In genomic region chr17:68533887-68534700, GRCh38 we compare ENCODE assay signal across 10 cellular contexts. TPM values are rescaled to one million over a fixed set of nuclear protein-coding genes. Genes with fewer than 3 reads are reported as not detected.
A peak's percentile ranks its signal among the peaks of the same experiment; 100 is the strongest.
DNase-seq lines count a peak whose midpoint lies in the region; FAIRE-seq and TF ChIP-seq lines count a peak whose summit lies in the region.
"Had no signal": no experiment of that assay in that cellular context is flagged by ENCODE, and none has a peak within 500 bp of the region (broad histone marks: within the 10 kb centered on the region; RNA-seq: fewer than 3 reads in every experiment).

No MANE protein-coding gene starts in this region.

- H3K27me3 ChIP-seq in dorsolateral prefrontal cortex (no peaks in the 10 kb centered on the region), osteoblast (ENCODE audit: insufficient read depth, low read length) (no peaks in the 10 kb centered on the region)

- TF ChIP-seq CTCF in dorsolateral prefrontal cortex (IDR thresholded peaks at IDR 0.05 in 54 of 56, conservative IDR thresholded peaks at IDR 0.05 in 2 of 56; ENCODE audit: low read depth in 1 of 56, partially characterized antibody in 56 of 56) (peak in 55 of 56 donors; percentile 28 to 69 (median 51)), osteoblast (IDR thresholded peaks at IDR 0.05; ENCODE audit: extremely low read depth, low read depth, low read length) (peak; percentile 66)

- peaks cover 20% of the 10 kb centered on the region for H3K4me1 ChIP-seq in osteoblast (ENCODE audit: insufficient read depth, low read length)

- H3K4me2 ChIP-seq in osteoblast (ENCODE audit: insufficient read depth, low read length): no peak overlapping the region

- no peak overlapping the region for H2AFZ ChIP-seq in osteoblast (ENCODE audit: low read length)

- DNase-seq in EH (ENCODE audit: low read depth): peak; percentile 53
- DNase-seq in NCI-H1694 treated with DMSO at 0.1 percent for 48 hours (lab: John Stamatoyannopoulos, UW): peak; percentile 39
- no peak for DNase-seq in dorsolateral prefrontal cortex
- DNase-seq in osteoblast (ENCODE audit: insufficient read length, low spot score, missing footprints): no peak
- no peak for DNase-seq in GM19239 (ENCODE audit: insufficient read length, low spot score)
- DNase-seq in NCI-H1092 treated with DMSO at 0.1 percent for 48 hours (lab: John Stamatoyannopoulos, UW): no peak
- DNase-seq in NCI-H1436 (lab: John Stamatoyannopoulos, UW): no peak
- DNase-seq in SIG-M5 (lab: John Stamatoyannopoulos, UW): no peak
- DNase-seq: activated CD4-positive, alpha-beta T cell treated with anti-CD3 and anti-CD28 coated beads, Interleukin-2, amount 10 ng/mL, durations not matched to agents 7 days and 5 days; KG1 had no signal

- no peak for FAIRE-seq in GM19239 (lab: Jason Lieb, UNC)

- peaks cover 95% of the 10 kb centered on the region for H3K36me3 ChIP-seq in osteoblast (ENCODE audit: insufficient read depth, low read length)

- no peaks in the 10 kb centered on the region for H3K9me3 ChIP-seq in osteoblast (ENCODE audit: low read depth, low read length)

- H3K79me2 ChIP-seq in osteoblast (ENCODE audit: insufficient read depth, low read length): peaks cover 3% of the 10 kb centered on the region

- no peak overlapping the region for H3K4me3 ChIP-seq in dorsolateral prefrontal cortex
- H3K4me3 ChIP-seq in osteoblast (ENCODE audit: insufficient read depth, low read length): no peak overlapping the region

- no peaks in the 10 kb centered on the region for H4K20me1 ChIP-seq in osteoblast (ENCODE audit: insufficient read depth, low read length)

- H3K27ac ChIP-seq in dorsolateral prefrontal cortex (peak overlapping the region in 4 of 59 donors; percentile 11 to 28 (median 17)), osteoblast (ENCODE audit: low read depth, low read length) (peak overlapping the region; percentile 55)

- intact Hi-C loops in dorsolateral prefrontal cortex (cut with DNase I): no loop called here

RNA-seq across cellular contexts. Expression of gene PRKAR1A, which starts 21.9 kb away (rescaled TPM):
- total RNA-seq in dorsolateral prefrontal cortex (100 to 1,000 TPM; 224 to 559 (median 417) TPM), osteoblast (234 and 259 TPM in 2 replicates)

Comparison
In these comparisons a context has a peak if more than half of its experiments do, and no peak if none do; other contexts are left out.
1. DNase-seq: peak in EH (single experiment) and NCI-H1694 treated with DMSO at 0.1 percent for 48 hours (single experiment); none in dorsolateral prefrontal cortex (0 of 10), osteoblast (single experiment), GM19239 (single experiment), NCI-H1092 treated with DMSO at 0.1 percent for 48 hours (single experiment), NCI-H1436 (single experiment) and SIG-M5 (single experiment).